In genomic region chr2:219245148-219245898, GRCh38 we compare ENCODE assay signal across 8 cellular contexts. TPM values are rescaled to one million over a fixed set of nuclear protein-coding genes. Genes with fewer than 3 reads are reported as not detected.
DNase-seq lines count a peak whose midpoint lies in the region; ATAC-seq and TF ChIP-seq lines count a peak whose summit lies in the region.

GLB1L (minus strand) TSS chr2:219245444; CDS start chr2:219243573, 1,871 bp downstream.
STK16 (plus strand) TSS chr2:219245479; CDS start chr2:219246000, 521 bp downstream.

- H3K36me3 Mint-ChIP-seq in immature natural killer cell, result peaks cover 0 to 16% (median 12%) of the 10 kb centered on the region in 3 donors

- peak within 1 kb of the TSS; percentile 87 for H3K9ac ChIP-seq in mammary epithelial cell (ENCODE audit: insufficient read depth, low read length)
- H3K9ac ChIP-seq in smooth muscle cell (ENCODE audit: low read depth), result peak within 1 kb of the TSS; percentile 96

- H3K27me3 Mint-ChIP-seq in immature natural killer cell (ENCODE audit: low read depth in 3 of 3), result peaks cover 12 to 31% (median 26%) of the 10 kb centered on the region in 3 donors

- dilution Hi-C loops in mammary epithelial cell (cut with HindIII; ENCODE audit: low sequenced_read_pairs), result loop anchor here (5.0 to 25.0 kb wide), 2 partner anchors 97 to 267 kb away; partner anchors contain the start of gene ASIC4

- ATAC-seq in GM18519 (IDR thresholded peaks at IDR 0.05; ENCODE audit: low FRiP score, unreplicated experiment), result peak; percentile 77
- ATAC-seq in HG03039 (IDR thresholded peaks at IDR 0.05; ENCODE audit: unreplicated experiment), result peak; percentile 60

- H3K27me3 ChIP-seq in A673 (replicated peaks; ENCODE audit: insufficient read depth, low read depth, low read length, poor library complexity) (no peaks in the 10 kb centered on the region), mammary epithelial cell (ENCODE audit: insufficient read depth, low read length) (no peaks in the 10 kb centered on the region), smooth muscle cell (ENCODE audit: low read depth) (no peaks in the 10 kb centered on the region)

- H3K79me2 ChIP-seq in mammary epithelial cell (ENCODE audit: insufficient read depth, low read length), result peaks cover 38% of the 10 kb centered on the region
- peaks cover 13% of the 10 kb centered on the region for H3K79me2 ChIP-seq in smooth muscle cell (ENCODE audit: low read depth)

- H3K4me1 ChIP-seq in A673 (ENCODE audit: insufficient read depth, low read length, poor library complexity, severe bottlenecking) (peaks cover 22% of the 10 kb centered on the region), mammary epithelial cell (ENCODE audit: insufficient read depth, low read length) (peaks cover 46% of the 10 kb centered on the region), smooth muscle cell (ENCODE audit: low read depth) (peaks cover 12% of the 10 kb centered on the region)

- peaks cover 6% of the 10 kb centered on the region for H3K36me3 ChIP-seq in A673 (ENCODE audit: insufficient read depth, low read length, poor library complexity, severe bottlenecking)
- peaks cover 8% of the 10 kb centered on the region for H3K36me3 ChIP-seq in mammary epithelial cell (ENCODE audit: insufficient read depth, low read length)
- H3K36me3 ChIP-seq in smooth muscle cell (ENCODE audit: low read depth), result no peaks in the 10 kb centered on the region

- intact Hi-C loops in A673 (cut with micrococcal nuclease; ENCODE audit: unreplicated experiment), result no loop called here
- intact Hi-C loops in mammary epithelial cell (cut with micrococcal nuclease), result loop anchor here (1.0 kb wide), 2 partner anchors 16 to 27 kb away; partner anchors contain the start of genes ABCB6, ANKZF1 and ATG9A

- BruUV-seq in A673 (replicated peaks; lab: Mats Ljungman, UMichigan), result no TSS peak
- BruUV-seq in mammary epithelial cell (replicated peaks; lab: Mats Ljungman, UMichigan), result TSS peak; percentile 70

- CTCF ChIA-PET in A673 (lab: Charles Lee), result interaction anchor here (1.3 kb wide), 1 partner anchor 50 kb away, joined by 4 read pairs; no protein-coding TSS in a partner anchor
- CTCF ChIA-PET in mammary epithelial cell (lab: Charles Lee; ENCODE audit: low non-redundant PET), result no interaction called here

- H3K27ac ChIP-seq in A673 (ENCODE audit: low read depth, low read length, poor library complexity, severe bottlenecking) (peak within 1 kb of the TSS; percentile 85), VCaP (peak within 1 kb of the TSS; percentile 99), mammary epithelial cell (ENCODE audit: insufficient read depth, low read depth, low read length) (peak within 1 kb of the TSS; percentile 88), smooth muscle cell (ENCODE audit: low read depth) (peak within 1 kb of the TSS; percentile 87)

- H3F3A ChIP-seq in smooth muscle cell (ENCODE audit: low read depth), result peaks cover 12% of the 10 kb centered on the region

- H4K20me1 ChIP-seq in mammary epithelial cell (ENCODE audit: insufficient read depth, low read length), result no peaks in the 10 kb centered on the region
- H4K20me1 ChIP-seq in smooth muscle cell (ENCODE audit: low read depth), result no peaks in the 10 kb centered on the region

- TF ChIP-seq CTCF in A673 (conservative IDR thresholded peaks at IDR 0.05; ENCODE audit: low read depth, low read length), result no peak
- TF ChIP-seq CTCF in VCaP (conservative IDR thresholded peaks at IDR 0.05), result no peak
- TF ChIP-seq CTCF in mammary epithelial cell (conservative IDR thresholded peaks at IDR 0.05 in 1 of 2, IDR thresholded peaks at IDR 0.05 in 1 of 2; ENCODE audit: extremely low read depth in 1 of 2, insufficient read depth in 1 of 2, low read depth in 1 of 2, low read length in 2 of 2), result no peak
- TF ChIP-seq CTCF in smooth muscle cell (IDR thresholded peaks at IDR 0.05; ENCODE audit: borderline replicate concordance, insufficient read depth, poor library complexity, severe bottlenecking), result no peak

- H3K4me2 ChIP-seq in mammary epithelial cell (ENCODE audit: insufficient read depth, low read depth, low read length) (peak within 1 kb of the TSS; percentile 84), smooth muscle cell (peak within 1 kb of the TSS; percentile 99)

- under 1% methylated on average over 24 of the region's 46 CpGs for WGBS in mammary epithelial cell (ENCODE audit: low coverage, missing lambda C conversion rate)
- 2% methylated on average over 46 of the region's 46 CpGs for WGBS in smooth muscle cell (ENCODE audit: low lambda C conversion rate)

- H3K4me3 Mint-ChIP-seq in immature natural killer cell, result peak within 1 kb of the TSS; percentile 89 to 93 (median 90)

- POLR2A ChIA-PET in A673 (lab: Charles Lee; ENCODE audit: low non-redundant PET), result no interaction called here

- H3K9me3 ChIP-seq in A673 (ENCODE audit: low read depth, low read length, poor library complexity, severe bottlenecking) (no peaks in the 10 kb centered on the region), mammary epithelial cell (replicated peaks; ENCODE audit: insufficient read depth, low read length) (no peaks in the 10 kb centered on the region), smooth muscle cell (replicated peaks; ENCODE audit: low read depth) (no peaks in the 10 kb centered on the region)

- in situ Hi-C loops in mammary epithelial cell (cut with MboI; ENCODE audit: low sequenced_read_pairs in 2 of 2), result no loop called here

- H3K4me3 ChIP-seq in A673 (ENCODE audit: low read depth, low read length, poor library complexity, severe bottlenecking), result peak within 1 kb of the TSS; percentile 85
- H3K4me3 ChIP-seq in mammary epithelial cell (replicated peaks in 1 of 3; ENCODE audit: insufficient read depth in 1 of 3, low read depth in 2 of 3, low read length in 3 of 3), result peak within 1 kb of the TSS; percentile 67 to 98 (median 82)
- H3K4me3 ChIP-seq in smooth muscle cell, result peak within 1 kb of the TSS; percentile 86

- peaks cover 63 to 67% of the 10 kb centered on the region in 2 donors for H3K4me1 Mint-ChIP-seq in immature natural killer cell

- H2AFZ ChIP-seq in mammary epithelial cell (ENCODE audit: low read depth, low read length) (peak within 1 kb of the TSS; percentile 83), smooth muscle cell (ENCODE audit: low read depth) (peak within 1 kb of the TSS; percentile 91)

- DNase-seq in A673 (ENCODE audit: low spot score) (peak; percentile 88), NCI-H2171 (lab: John Stamatoyannopoulos, UW) (peak; percentile 78), mammary epithelial cell (peak; percentile 85), immature natural killer cell (peak; percentile 92 to 93 (median 93)), smooth muscle cell (lab: John Stamatoyannopoulos, UW; ENCODE audit: unreplicated experiment) (peak; percentile 78)

- no peaks in the 10 kb centered on the region for H3K9me3 Mint-ChIP-seq in immature natural killer cell

- peak within 1 kb of the TSS; percentile 93 to 98 (median 98) for H3K27ac Mint-ChIP-seq in immature natural killer cell

RNA-seq across cellular contexts. Expression of gene GLB1L, which starts in this region (rescaled TPM):
- total RNA-seq in A673 (2021) (6.9 and 8.4 TPM in 2 replicates), mammary epithelial cell (10 to 100 TPM in 1 of 2 donors, 1 to 10 TPM in 1; 5.5 to 21.8 TPM), smooth muscle cell (4.2 and 26.4 TPM in 2 replicates)
- polyA plus RNA-seq in mammary epithelial cell (6.2 TPM), immature natural killer cell (1 to 10 TPM in 1 of 3 donors, under 1 TPM in 1, not detected in 1; 0.44 to 1.0 TPM), smooth muscle cell (2.8 and 4.1 TPM in 2 replicates)
- polyA minus RNA-seq in mammary epithelial cell, result 3.6 TPM

RNA-seq across cellular contexts. Expression of gene STK16, which starts in this region (rescaled TPM):
- 22.0 and 27.6 TPM in 2 replicates for total RNA-seq in A673 (2021)
- total RNA-seq in mammary epithelial cell, result 10 to 100 TPM; 26.9 to 29.8 TPM
- 53.1 TPM for polyA plus RNA-seq in mammary epithelial cell
- polyA minus RNA-seq in mammary epithelial cell, result 22.7 TPM
- 10 to 100 TPM; 26.8 to 35.3 (median 27.6) TPM for polyA plus RNA-seq in immature natural killer cell
- 15.2 and 17.8 TPM in 2 replicates for total RNA-seq in smooth muscle cell
- 8.8 and 9.6 TPM in 2 replicates for polyA plus RNA-seq in smooth muscle cell

Comparison
In these comparisons a context has a peak if more than half of its experiments do, and no peak if none do; other contexts are left out.
1. Peak in every context shown above with its lines: DNase-seq, ATAC-seq, H3K4me3 ChIP-seq and H3K27ac ChIP-seq.